1 cellular context compared by ENCODE assay signal in genomic region chr10:61029411-61029810, GRCh38.
TF ChIP-seq lines count a peak whose summit lies in the region.

No MANE protein-coding gene starts in this region.

TF ChIP-seq in IMR-90, 13 proteins besides CTCF, POLR2A, EP300 and RAD21 (continued from another document):
- TF ChIP-seq, protein P1, sequence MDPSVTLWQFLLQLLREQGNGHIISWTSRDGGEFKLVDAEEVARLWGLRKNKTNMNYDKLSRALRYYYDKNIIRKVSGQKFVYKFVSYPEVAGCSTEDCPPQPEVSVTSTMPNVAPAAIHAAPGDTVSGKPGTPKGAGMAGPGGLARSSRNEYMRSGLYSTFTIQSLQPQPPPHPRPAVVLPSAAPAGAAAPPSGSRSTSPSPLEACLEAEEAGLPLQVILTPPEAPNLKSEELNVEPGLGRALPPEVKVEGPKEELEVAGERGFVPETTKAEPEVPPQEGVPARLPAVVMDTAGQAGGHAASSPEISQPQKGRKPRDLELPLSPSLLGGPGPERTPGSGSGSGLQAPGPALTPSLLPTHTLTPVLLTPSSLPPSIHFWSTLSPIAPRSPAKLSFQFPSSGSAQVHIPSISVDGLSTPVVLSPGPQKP (IDR thresholded peaks at IDR 0.05; ENCODE audit: borderline replicate concordance, low read depth, low read length): no peak
- TF ChIP-seq CEBPB (IDR thresholded peaks at IDR 0.05; ENCODE audit: low read depth, low read length): no peak
- TF ChIP-seq RCOR1 (IDR thresholded peaks at IDR 0.05; ENCODE audit: insufficient replicate concordance, low read length): no peak
- TF ChIP-seq MAFK (IDR thresholded peaks at IDR 0.05; ENCODE audit: low read depth, low read length): no peak
- TF ChIP-seq BHLHE40 (IDR thresholded peaks at IDR 0.05; ENCODE audit: low read depth, low read length): no peak
- no peak for TF ChIP-seq FOS (IDR thresholded peaks at IDR 0.05; ENCODE audit: low read depth, low read length)
